Comparison of ENCODE assay signal across 1 cellular context in the genomic region with DNA sequence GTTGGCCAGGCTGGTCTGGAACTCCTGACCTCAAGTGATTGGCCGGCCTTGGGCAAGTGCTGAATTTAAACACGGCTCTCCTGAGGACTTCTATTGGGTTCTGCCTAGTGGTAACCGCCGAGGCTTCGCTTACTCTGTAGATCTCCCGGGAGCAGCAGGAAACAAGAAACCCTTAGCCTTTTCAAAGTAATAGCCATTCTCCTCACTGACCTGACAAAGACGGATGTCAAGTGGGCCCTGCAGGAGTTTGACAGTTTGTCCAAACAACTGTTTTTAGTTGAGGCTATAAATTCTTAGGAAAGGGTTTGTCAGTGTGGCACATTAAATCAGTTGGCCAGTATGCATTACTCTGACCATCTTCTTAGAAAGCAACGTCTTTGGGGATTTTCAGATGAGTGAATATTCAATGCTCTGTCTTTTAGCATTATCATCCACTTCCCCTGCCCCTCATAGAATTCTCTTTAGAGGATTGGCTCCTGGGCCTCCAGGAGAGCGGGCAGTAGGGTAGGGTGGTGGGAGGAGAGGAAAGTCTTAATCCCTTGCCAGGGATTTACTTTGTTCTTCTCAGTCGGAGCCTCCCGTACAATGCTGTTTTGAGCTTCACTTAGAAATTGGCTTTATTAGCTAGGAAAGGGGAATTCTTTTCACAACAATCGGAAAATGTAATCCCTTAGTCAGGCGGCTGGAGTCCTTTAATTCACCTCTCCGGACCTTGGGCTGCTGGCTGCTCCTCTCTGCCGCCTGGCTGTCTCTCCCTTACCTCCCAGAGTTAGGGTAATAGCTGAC.
TF ChIP-seq lines count a peak whose summit lies in the region.

No MANE protein-coding gene starts in this region.

TF ChIP-seq in GM23338, 12 proteins besides CTCF, POLR2A, EP300 and RAD21 (continued from another document):
- TF ChIP-seq, protein P1, sequence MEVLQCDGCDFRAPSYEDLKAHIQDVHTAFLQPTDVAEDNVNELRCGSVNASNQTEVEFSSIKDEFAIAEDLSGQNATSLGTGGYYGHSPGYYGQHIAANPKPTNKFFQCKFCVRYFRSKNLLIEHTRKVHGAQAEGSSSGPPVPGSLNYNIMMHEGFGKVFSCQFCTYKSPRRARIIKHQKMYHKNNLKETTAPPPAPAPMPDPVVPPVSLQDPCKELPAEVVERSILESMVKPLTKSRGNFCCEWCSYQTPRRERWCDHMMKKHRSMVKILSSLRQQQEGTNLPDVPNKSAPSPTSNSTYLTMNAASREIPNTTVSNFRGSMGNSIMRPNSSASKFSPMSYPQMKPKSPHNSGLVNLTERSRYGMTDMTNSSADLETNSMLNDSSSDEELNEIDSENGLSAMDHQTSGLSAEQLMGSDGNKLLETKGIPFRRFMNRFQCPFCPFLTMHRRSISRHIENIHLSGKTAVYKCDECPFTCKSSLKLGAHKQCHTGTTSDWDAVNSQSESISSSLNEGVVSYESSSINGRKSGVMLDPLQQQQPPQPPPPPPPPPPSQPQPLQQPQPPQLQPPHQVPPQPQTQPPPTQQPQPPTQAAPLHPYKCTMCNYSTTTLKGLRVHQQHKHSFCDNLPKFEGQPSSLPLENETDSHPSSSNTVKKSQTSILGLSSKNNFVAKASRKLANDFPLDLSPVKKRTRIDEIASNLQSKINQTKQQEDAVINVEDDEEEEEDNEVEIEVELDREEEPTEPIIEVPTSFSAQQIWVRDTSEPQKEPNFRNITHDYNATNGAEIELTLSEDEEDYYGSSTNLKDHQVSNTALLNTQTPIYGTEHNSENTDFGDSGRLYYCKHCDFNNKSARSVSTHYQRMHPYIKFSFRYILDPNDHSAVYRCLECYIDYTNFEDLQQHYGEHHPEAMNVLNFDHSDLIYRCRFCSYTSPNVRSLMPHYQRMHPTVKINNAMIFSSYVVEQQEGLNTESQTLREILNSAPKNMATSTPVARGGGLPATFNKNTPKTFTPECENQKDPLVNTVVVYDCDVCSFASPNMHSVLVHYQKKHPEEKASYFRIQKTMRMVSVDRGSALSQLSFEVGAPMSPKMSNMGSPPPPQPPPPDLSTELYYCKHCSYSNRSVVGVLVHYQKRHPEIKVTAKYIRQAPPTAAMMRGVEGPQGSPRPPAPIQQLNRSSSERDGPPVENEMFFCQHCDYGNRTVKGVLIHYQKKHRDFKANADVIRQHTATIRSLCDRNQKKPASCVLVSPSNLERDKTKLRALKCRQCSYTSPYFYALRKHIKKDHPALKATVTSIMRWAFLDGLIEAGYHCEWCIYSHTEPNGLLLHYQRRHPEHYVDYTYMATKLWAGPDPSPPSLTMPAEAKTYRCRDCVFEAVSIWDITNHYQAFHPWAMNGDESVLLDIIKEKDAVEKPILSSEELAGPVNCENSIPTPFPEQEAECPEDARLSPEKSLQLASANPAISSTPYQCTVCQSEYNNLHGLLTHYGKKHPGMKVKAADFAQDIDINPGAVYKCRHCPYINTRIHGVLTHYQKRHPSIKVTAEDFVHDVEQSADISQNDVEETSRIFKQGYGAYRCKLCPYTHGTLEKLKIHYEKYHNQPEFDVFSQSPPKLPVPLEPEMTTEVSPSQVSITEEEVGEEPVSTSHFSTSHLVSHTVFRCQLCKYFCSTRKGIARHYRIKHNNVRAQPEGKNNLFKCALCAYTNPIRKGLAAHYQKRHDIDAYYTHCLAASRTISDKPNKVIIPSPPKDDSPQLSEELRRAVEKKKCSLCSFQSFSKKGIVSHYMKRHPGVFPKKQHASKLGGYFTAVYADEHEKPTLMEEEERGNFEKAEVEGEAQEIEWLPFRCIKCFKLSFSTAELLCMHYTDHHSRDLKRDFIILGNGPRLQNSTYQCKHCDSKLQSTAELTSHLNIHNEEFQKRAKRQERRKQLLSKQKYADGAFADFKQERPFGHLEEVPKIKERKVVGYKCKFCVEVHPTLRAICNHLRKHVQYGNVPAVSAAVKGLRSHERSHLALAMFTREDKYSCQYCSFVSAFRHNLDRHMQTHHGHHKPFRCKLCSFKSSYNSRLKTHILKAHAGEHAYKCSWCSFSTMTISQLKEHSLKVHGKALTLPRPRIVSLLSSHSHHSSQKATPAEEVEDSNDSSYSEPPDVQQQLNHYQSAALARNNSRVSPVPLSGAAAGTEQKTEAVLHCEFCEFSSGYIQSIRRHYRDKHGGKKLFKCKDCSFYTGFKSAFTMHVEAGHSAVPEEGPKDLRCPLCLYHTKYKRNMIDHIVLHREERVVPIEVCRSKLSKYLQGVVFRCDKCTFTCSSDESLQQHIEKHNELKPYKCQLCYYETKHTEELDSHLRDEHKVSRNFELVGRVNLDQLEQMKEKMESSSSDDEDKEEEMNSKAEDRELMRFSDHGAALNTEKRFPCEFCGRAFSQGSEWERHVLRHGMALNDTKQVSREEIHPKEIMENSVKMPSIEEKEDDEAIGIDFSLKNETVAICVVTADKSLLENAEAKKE (CRISPR knock-in tag; IDR thresholded peaks at IDR 0.05), result 0 out of 2 replicates have a peak, but pooled peaks have one; percentile 27
TF ChIP-seq in GM23338: peak in this region for 1.
